ENCODE assay signal across 8 cellular contexts in genomic region chr3:11514191-11514770, GRCh38.
DNase-seq lines count a peak whose midpoint lies in the region; ATAC-seq and TF ChIP-seq lines count a peak whose summit lies in the region.

No MANE protein-coding gene starts in this region.

- H3K27me3 ChIP-seq in BJ (ENCODE audit: control insufficient read depth, insufficient read depth, low read length), result no peaks in the 10 kb centered on the region

- TF ChIP-seq CTCF in BJ (IDR thresholded peaks at IDR 0.05; ENCODE audit: insufficient read depth, low read depth, low read length), result no peak
- no peak for TF ChIP-seq CTCF in epithelial cell of proximal tubule (conservative IDR thresholded peaks at IDR 0.05; ENCODE audit: low read depth, low read length)
- TF ChIP-seq CTCF in omental fat pad (IDR thresholded peaks at IDR 0.05), result no peak
- no peak for TF ChIP-seq CTCF in GM20000 (IDR thresholded peaks at IDR 0.05; ENCODE audit: extremely low read depth, missing control alignments)

- DNase-seq in BJ (ENCODE audit: low read depth), result peak; percentile 39
- DNase-seq in NCI-H69 (lab: John Stamatoyannopoulos, UW), result peak; percentile 89
- DNase-seq in epithelial cell of proximal tubule (ENCODE audit: low read depth), result peak; percentile 39
- no peak for DNase-seq in omental fat pad (ENCODE audit: low spot score)
- DNase-seq in activated naive CD4-positive, alpha-beta T cell treated with Interleukin-2 at 50 U/mL for 16 hours, result no peak
- no peak for DNase-seq in GM20000 (ENCODE audit: low spot score)
- no peak for DNase-seq in COLO668 (lab: John Stamatoyannopoulos, UW; ENCODE audit: unreplicated experiment)
- no peak for DNase-seq in GDM1 (lab: John Stamatoyannopoulos, UW)

- POLR2A ChIA-PET in BJ (lab: Charles Lee), result no interaction called here

- H3K4me3 ChIP-seq in BJ (ENCODE audit: low read depth, low read length), result no peak overlapping the region
- H3K4me3 ChIP-seq in epithelial cell of proximal tubule (ENCODE audit: low read depth, low read length), result no peak overlapping the region

- no peaks in the 10 kb centered on the region for H3K36me3 ChIP-seq in BJ (ENCODE audit: control insufficient read depth, insufficient read depth, low read length)

- CTCF ChIA-PET in BJ (lab: Yijun Ruan, JAX), result interaction anchor here (0.6 to 0.9 kb wide), 3 partner anchors 19 to 312 kb away, joined by 3 read pairs; no protein-coding TSS in a partner anchor

- ATAC-seq in omental fat pad (ENCODE audit: low FRiP score), result peak; percentile 76

Comparison
In these comparisons a context has a peak if more than half of its experiments do, and no peak if none do; other contexts are left out.
1. DNase-seq: peak in BJ (single experiment), NCI-H69 (single experiment) and epithelial cell of proximal tubule (single experiment); none in omental fat pad (single experiment), activated naive CD4-positive, alpha-beta T cell treated with Interleukin-2 at 50 U/mL for 16 hours (single experiment), GM20000 (single experiment), COLO668 (single experiment) and GDM1 (single experiment).